Comparison of ENCODE assay signal across 11 cellular contexts in genomic region chr1:193462629-193463320, GRCh38.
DNase-seq lines count a peak whose midpoint lies in the region; ATAC-seq and TF ChIP-seq lines count a peak whose summit lies in the region.
"Had no signal": no experiment of that assay in that cellular context is flagged by ENCODE, and none has a peak within 500 bp of the region (broad histone marks: within the 10 kb centered on the region; RNA-seq: fewer than 3 reads in every experiment).

No MANE protein-coding gene starts in this region.

- no peaks in the 10 kb centered on the region for H3K27me3 ChIP-seq in HL-60 (ENCODE audit: insufficient read depth, poor library complexity, severe bottlenecking)
- H3K27me3 ChIP-seq in Peyer's patch, result no peaks in the 10 kb centered on the region
- H3K27me3 ChIP-seq in body of pancreas, result no peaks in the 10 kb centered on the region
- H3K27me3 ChIP-seq: stomach had no signal

- H3K36me3 ChIP-seq in Peyer's patch (no peaks in the 10 kb centered on the region), body of pancreas (replicated peaks in 1 of 2; ENCODE audit: insufficient read depth in 1 of 2, low read depth in 2 of 2) (no peaks in the 10 kb centered on the region)
- H3K36me3 ChIP-seq: stomach had no signal

- H3K4me1 ChIP-seq in Peyer's patch, result no peaks in the 10 kb centered on the region
- no peaks in the 10 kb centered on the region for H3K4me1 ChIP-seq in body of pancreas

- H3K4me1 Mint-ChIP-seq in activated CD8-positive, alpha-beta T cell treated with anti-CD3 and anti-CD28 coated beads for 36 hours (ENCODE audit: low read depth), result peaks cover 37% of the 10 kb centered on the region

- peak overlapping the region; percentile 20 for H3K4me3 Mint-ChIP-seq in activated CD8-positive, alpha-beta T cell treated with anti-CD3 and anti-CD28 coated beads for 36 hours
- H3K4me3 Mint-ChIP-seq: dendritic cell treated with granulocyte-macrophage colony-stimulating factor and Interleukin-4, amounts not matched to agents 40 ng/mL and 50 ng/mL, for 4 days; neural crest cell had no signal

- intact Hi-C loops in activated CD8-positive, alpha-beta T cell treated with anti-CD3 and anti-CD28 coated beads for 36 hours (cut with micrococcal nuclease), result no loop called here
- intact Hi-C loops in body of pancreas (cut with DNase I), result no loop called here

- TF ChIP-seq POLR2A in Peyer's patch (IDR thresholded peaks at IDR 0.05) (no peak), body of pancreas (IDR thresholded peaks at IDR 0.05) (no peak)

- H3K4me3 ChIP-seq in HL-60 (replicated peaks; ENCODE audit: insufficient read depth, low read length), result peak overlapping the region; percentile 20; the same call in 1 of the 2 replicates
- no peak overlapping the region for H3K4me3 ChIP-seq in Peyer's patch
- H3K4me3 ChIP-seq in body of pancreas, result no peak overlapping the region
- H3K4me3 ChIP-seq: stomach had no signal

- peak overlapping the region; percentile 20 for H3K27ac Mint-ChIP-seq in activated CD8-positive, alpha-beta T cell treated with anti-CD3 and anti-CD28 coated beads for 36 hours
- H3K27ac Mint-ChIP-seq: dendritic cell treated with granulocyte-macrophage colony-stimulating factor and Interleukin-4, amounts not matched to agents 40 ng/mL and 50 ng/mL, for 4 days had no signal

- H3K27me3 Mint-ChIP-seq in activated CD8-positive, alpha-beta T cell treated with anti-CD3 and anti-CD28 coated beads for 36 hours, result no peaks in the 10 kb centered on the region
- H3K27me3 Mint-ChIP-seq: dendritic cell treated with granulocyte-macrophage colony-stimulating factor and Interleukin-4, amounts not matched to agents 40 ng/mL and 50 ng/mL, for 4 days had no signal

- 41 to 54% methylated on average over 5 of the region's 5 CpGs for WGBS in body of pancreas, 2 donors

- peak in 1 of 2 experiments; percentile 26 for DNase-seq in HL-60 (ENCODE audit: low read depth in 1 of 2, low spot score in 1 of 2)
- no peak for DNase-seq in activated CD8-positive, alpha-beta T cell treated with anti-CD3 and anti-CD28 coated beads for 36 hours
- peak; percentile 9 for DNase-seq in midbrain (lab: John Stamatoyannopoulos, UW)
- DNase-seq in Peyer's patch, result no peak
- DNase-seq in body of pancreas, result no peak
- no peak for DNase-seq in stimulated activated CD4-positive, alpha-beta T cell treated with anti-CD3 and anti-CD28 coated beads, Interleukin-1b, Interleukin-23, amount 100 ng/mL, for 48 hours
- no peak for DNase-seq in NCI-H1417 treated with DMSO at 0.1 percent for 48 hours (lab: John Stamatoyannopoulos, UW)
- DNase-seq: stomach had no signal

- no peaks in the 10 kb centered on the region for H3K9me3 Mint-ChIP-seq in activated CD8-positive, alpha-beta T cell treated with anti-CD3 and anti-CD28 coated beads for 36 hours
- H3K9me3 Mint-ChIP-seq: dendritic cell treated with granulocyte-macrophage colony-stimulating factor and Interleukin-4, amounts not matched to agents 40 ng/mL and 50 ng/mL, for 4 days; neural crest cell had no signal

- H3K27ac ChIP-seq in HL-60 (replicated peaks) (no peak overlapping the region), Peyer's patch (peak overlapping the region in 2 of 4 donors; percentile 2 to 32), body of pancreas (no peak overlapping the region)

- CTCF ChIA-PET in activated CD8-positive, alpha-beta T cell treated with anti-CD3 and anti-CD28 coated beads for 36 hours (lab: Charles Lee), result interaction anchor here (0.9 kb wide), 1 partner anchor 19 kb away, joined by 3 read pairs; no protein-coding TSS in a partner anchor

- H3K36me3 Mint-ChIP-seq in activated CD8-positive, alpha-beta T cell treated with anti-CD3 and anti-CD28 coated beads for 36 hours (ENCODE audit: low read depth), result no peaks in the 10 kb centered on the region

- ATAC-seq in GM18502 (IDR thresholded peaks at IDR 0.05; ENCODE audit: poor library complexity, unreplicated experiment), result peak; percentile 92
- ATAC-seq in activated CD8-positive, alpha-beta T cell treated with anti-CD3 and anti-CD28 coated beads for 36 hours, result peak; percentile 37
- ATAC-seq in body of pancreas, result no peak

- TF ChIP-seq CTCF in HL-60 (IDR thresholded peaks at IDR 0.05; ENCODE audit: insufficient read depth, low read length) (no peak), Peyer's patch (IDR thresholded peaks at IDR 0.05) (no peak), body of pancreas (IDR thresholded peaks at IDR 0.05) (no peak)
- TF ChIP-seq CTCF in activated CD8-positive, alpha-beta T cell treated with anti-CD3 and anti-CD28 coated beads for 36 hours (IDR thresholded peaks at IDR 0.05), result no peak

- POLR2A ChIA-PET in activated CD8-positive, alpha-beta T cell treated with anti-CD3 and anti-CD28 coated beads for 36 hours (lab: Charles Lee), result no interaction called here

- no peaks in the 10 kb centered on the region for H3K9me3 ChIP-seq in Peyer's patch
- H3K9me3 ChIP-seq in body of pancreas, result no peaks in the 10 kb centered on the region
- H3K9me3 ChIP-seq: stomach had no signal
